ENCODE assay signal across 16 cellular contexts in genomic region chr7:11737723-11738122, GRCh38.
"Had no signal": no experiment of that assay in that cellular context is flagged by ENCODE, and none has a peak within 500 bp of the region (broad histone marks: within the 10 kb centered on the region; RNA-seq: fewer than 3 reads in every experiment).

No MANE protein-coding gene starts in this region.

- DNase-seq: activated CD4-positive, alpha-beta T cell treated with anti-CD3 and anti-CD28 coated beads, Interleukin-2, amount 50 U/mL, for 48 hours; cortex of kidney; effector CD4-positive, alpha-beta T cell; esophagus squamous epithelium; heart left ventricle; kidney glomerular epithelial cell; left ventricle myocardium superior; mucosa of descending colon; naive B cell; retina; stimulated activated naive B cell treated with anti-CD40 and anti-IgM and Interleukin-4, amounts not matched to agents 10 μg/mL and 1 μg/mL and 100 μg/mL, for 72 hours; SW 1271; T-helper 2 cell; upper lobe of right lung; WERI-Rb-1 had no signal

- H3K36me3 ChIP-seq: esophagus squamous epithelium, gastroesophageal sphincter, heart left ventricle, upper lobe of right lung, WERI-Rb-1 had no signal

- H3K9me3 ChIP-seq: esophagus squamous epithelium, gastroesophageal sphincter, heart left ventricle, mucosa of descending colon, upper lobe of right lung had no signal

- H3K27me3 ChIP-seq: esophagus squamous epithelium, gastroesophageal sphincter, heart left ventricle, upper lobe of right lung had no signal

- ATAC-seq: gastroesophageal sphincter; heart left ventricle; left ventricle myocardium superior; mucosa of descending colon; stimulated activated naive B cell treated with anti-CD40 and anti-IgM and Interleukin-4, amounts not matched to agents 10 μg/mL and 1 μg/mL and 100 μg/mL, for 72 hours; upper lobe of right lung had no signal

- H3K4me3 ChIP-seq: esophagus squamous epithelium, gastroesophageal sphincter, heart left ventricle, mucosa of descending colon, upper lobe of right lung had no signal

- H3K4me1 ChIP-seq: esophagus squamous epithelium, gastroesophageal sphincter, upper lobe of right lung had no signal

- H3K27ac ChIP-seq: esophagus squamous epithelium, gastroesophageal sphincter, heart left ventricle, upper lobe of right lung, WERI-Rb-1 had no signal
